Comparison of ENCODE assay signal across 27 cellular contexts in genomic region chr21:39036581-39036980, GRCh38.
"Had no signal": no experiment of that assay in that cellular context is flagged by ENCODE, and none has a peak within 500 bp of the region (broad histone marks: within the 10 kb centered on the region; RNA-seq: fewer than 3 reads in every experiment).

No MANE protein-coding gene starts in this region.

- H3K4me3 ChIP-seq: esophagus squamous epithelium, left ventricle myocardium inferior, lower lobe of right lung, mucosa of descending colon, prostate gland, right atrium auricular region, skin epidermis, suprapubic skin, vagina had no signal

- H3K36me3 ChIP-seq: esophagus squamous epithelium, left ventricle myocardium inferior, lower lobe of right lung, prostate gland, right atrium auricular region, suprapubic skin, vagina had no signal

- H3K27me3 ChIP-seq: esophagus squamous epithelium, right atrium auricular region, suprapubic skin, vagina had no signal

- ATAC-seq: effector memory CD8-positive, alpha-beta T cell; left colon; lower lobe of right lung; mucosa of descending colon; stimulated activated naive CD8-positive, alpha-beta T cell treated with anti-CD3 and anti-CD28 coated beads, Interleukin-15, amount 100 ng/mL, for 72 hours had no signal

- H3K9me3 ChIP-seq: esophagus squamous epithelium, left ventricle myocardium inferior, lower lobe of right lung, mucosa of descending colon, prostate gland, right atrium auricular region, suprapubic skin, vagina had no signal

- FAIRE-seq: endometrium had no signal

- DNase-seq: cortex of kidney; effector memory CD8-positive, alpha-beta T cell; erythroblast; esophagus squamous epithelium; foreskin melanocyte; hypothalamus; immature natural killer cell; islet precursor cell; kidney glomerular epithelial cell; left colon; left ventricle myocardium inferior; lower lobe of right lung; mucosa of descending colon; naive B cell; nucleus accumbens; stimulated activated CD4-positive, alpha-beta T cell treated with anti-CD3 and anti-CD28 coated beads, Interleukin-15, amount 100 ng/mL, for 24 hours; stimulated activated CD4-positive, alpha-beta T cell treated with anti-CD3 and anti-CD28 coated beads, Interleukin-2, amount 100 ng/mL, for 48 hours; stimulated activated CD8-positive, alpha-beta memory T cell treated with anti-CD3 and anti-CD28 coated beads, Interleukin-4, amount 100 ng/mL, for 48 hours; stimulated activated naive CD4-positive, alpha-beta T cell; stimulated activated naive CD8-positive, alpha-beta T cell treated with anti-CD3 and anti-CD28 coated beads, Interleukin-15, amount 100 ng/mL, for 72 hours; trophoblast cell had no signal

- H3K27ac ChIP-seq: esophagus squamous epithelium, left ventricle myocardium inferior, lower lobe of right lung, prostate gland, right atrium auricular region, skin epidermis, suprapubic skin, vagina had no signal

- H3K4me1 ChIP-seq: prostate gland, suprapubic skin, vagina had no signal
